In the genomic region with DNA sequence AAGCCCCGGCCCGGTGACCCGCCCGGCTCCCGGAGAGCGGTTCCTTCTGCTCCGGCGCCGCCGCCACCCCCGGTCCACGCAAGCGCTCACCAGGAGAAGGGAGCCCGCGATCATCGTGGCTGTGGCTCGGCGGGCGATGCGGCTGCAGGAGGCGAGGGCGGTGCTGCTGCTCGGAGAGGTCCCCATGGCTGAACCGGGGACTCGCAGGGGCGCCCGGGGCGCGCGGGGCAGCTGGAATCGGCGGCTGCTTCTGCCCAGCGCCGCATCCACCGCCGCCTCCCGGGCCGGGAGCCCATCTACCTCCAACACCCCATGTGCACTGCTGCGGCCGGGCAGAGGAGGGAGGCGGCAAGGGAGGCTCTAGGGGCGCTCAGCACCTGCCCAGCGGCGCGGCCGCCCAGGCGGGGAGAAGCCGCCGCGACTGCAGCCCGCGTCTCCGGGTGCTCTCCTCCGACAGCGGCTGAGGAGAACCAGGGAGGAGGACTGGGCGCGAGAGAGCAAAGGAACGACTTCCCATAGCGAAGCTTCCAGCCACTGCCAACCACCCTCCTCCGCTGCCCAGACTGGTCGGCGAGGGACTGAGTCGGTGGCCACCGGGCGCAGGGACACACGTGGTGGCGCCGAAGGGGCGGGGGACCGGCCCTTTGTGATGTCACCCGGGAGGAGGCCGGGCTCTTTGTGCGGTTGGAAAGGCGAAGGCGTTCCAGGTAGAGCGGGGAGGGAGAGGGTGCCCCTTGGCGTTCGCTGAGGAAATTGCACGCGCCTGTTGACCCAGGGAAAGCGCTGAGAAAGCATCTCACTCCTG, we compare ENCODE assay signal across 8 cellular contexts. TPM values are rescaled to one million over a fixed set of nuclear protein-coding genes. Genes with fewer than 3 reads are reported as not detected.
DNase-seq lines count a peak whose midpoint lies in the region; ATAC-seq and TF ChIP-seq lines count a peak whose summit lies in the region.

A gene with protein sequence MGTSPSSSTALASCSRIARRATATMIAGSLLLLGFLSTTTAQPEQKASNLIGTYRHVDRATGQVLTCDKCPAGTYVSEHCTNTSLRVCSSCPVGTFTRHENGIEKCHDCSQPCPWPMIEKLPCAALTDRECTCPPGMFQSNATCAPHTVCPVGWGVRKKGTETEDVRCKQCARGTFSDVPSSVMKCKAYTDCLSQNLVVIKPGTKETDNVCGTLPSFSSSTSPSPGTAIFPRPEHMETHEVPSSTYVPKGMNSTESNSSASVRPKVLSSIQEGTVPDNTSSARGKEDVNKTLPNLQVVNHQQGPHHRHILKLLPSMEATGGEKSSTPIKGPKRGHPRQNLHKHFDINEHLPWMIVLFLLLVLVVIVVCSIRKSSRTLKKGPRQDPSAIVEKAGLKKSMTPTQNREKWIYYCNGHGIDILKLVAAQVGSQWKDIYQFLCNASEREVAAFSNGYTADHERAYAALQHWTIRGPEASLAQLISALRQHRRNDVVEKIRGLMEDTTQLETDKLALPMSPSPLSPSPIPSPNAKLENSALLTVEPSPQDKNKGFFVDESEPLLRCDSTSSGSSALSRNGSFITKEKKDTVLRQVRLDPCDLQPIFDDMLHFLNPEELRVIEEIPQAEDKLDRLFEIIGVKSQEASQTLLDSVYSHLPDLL (minus strand): TSS at position 580 of the 805 bp plus-strand sequence. CDS start 394 bp downstream, at position 186.

- peak; percentile 96 for TF ChIP-seq CTCF in GM12865 (IDR thresholded peaks at IDR 0.05; ENCODE audit: insufficient read depth, low read depth, low read length, missing control alignments)

- H3K4me3 ChIP-seq in GM12865 (ENCODE audit: low read depth, low read length), result peak within 1 kb of the TSS; percentile 47

- ATAC-seq in HG02642 (IDR thresholded peaks at IDR 0.05; ENCODE audit: poor library complexity, unreplicated experiment) (peak; percentile 100), left cardiac atrium (peak; percentile 98)

- peak; percentile 87 for DNase-seq in GM12865 (ENCODE audit: low read depth)
- DNase-seq in NCI-H1105 treated with DMSO at 0.1 percent for 48 hours (lab: John Stamatoyannopoulos, UW), result peak; percentile 94
- peak; percentile 78 to 90 for DNase-seq in SW 1271 (lab: John Stamatoyannopoulos, UW)
- DNase-seq in amniotic stem cell (lab: John Stamatoyannopoulos, UW), result peak; percentile 86
- DNase-seq in left cardiac atrium, result peak; percentile 92
- DNase-seq in posterior vena cava (ENCODE audit: low spot score), result peak; percentile 97
- DNase-seq in ureter (ENCODE audit: low spot score), result peak; percentile 95

- intact Hi-C loops in left cardiac atrium (cut with DNase I) (loop anchor here (1.0 to 5.0 kb wide), 3 partner anchors 57 to 212 kb away; no protein-coding TSS in a partner anchor), posterior vena cava (cut with DNase I) (no loop called here)

RNA-seq across cellular contexts. Expression of the gene that starts here (rescaled TPM):
- total RNA-seq in left cardiac atrium, result 10 to 100 TPM; 12.1 to 24.4 TPM
- 10 to 100 TPM in 1 of 2 donors, 1 to 10 TPM in 1; 4.0 to 10.5 TPM for total RNA-seq in posterior vena cava
- 267 TPM for total RNA-seq in ureter

Comparison
In these comparisons a context has a peak if more than half of its experiments do, and no peak if none do; other contexts are left out.
1. Peak in every context shown above with its lines: DNase-seq, ATAC-seq and H3K4me3 ChIP-seq.
2. RNA of the gene that starts here (total RNA-seq): 267 TPM in ureter (single experiment); 12.1 to 24.4 TPM in left cardiac atrium and 4.0 to 10.5 TPM in posterior vena cava; every median in the first group is over 10 times any median in the second.
3. intact Hi-C loops: an anchor here in left cardiac atrium (1.0 to 5.0 kb wide); none called in posterior vena cava.